Comparison of ENCODE assay signal across 1 cellular context in the genomic region with DNA sequence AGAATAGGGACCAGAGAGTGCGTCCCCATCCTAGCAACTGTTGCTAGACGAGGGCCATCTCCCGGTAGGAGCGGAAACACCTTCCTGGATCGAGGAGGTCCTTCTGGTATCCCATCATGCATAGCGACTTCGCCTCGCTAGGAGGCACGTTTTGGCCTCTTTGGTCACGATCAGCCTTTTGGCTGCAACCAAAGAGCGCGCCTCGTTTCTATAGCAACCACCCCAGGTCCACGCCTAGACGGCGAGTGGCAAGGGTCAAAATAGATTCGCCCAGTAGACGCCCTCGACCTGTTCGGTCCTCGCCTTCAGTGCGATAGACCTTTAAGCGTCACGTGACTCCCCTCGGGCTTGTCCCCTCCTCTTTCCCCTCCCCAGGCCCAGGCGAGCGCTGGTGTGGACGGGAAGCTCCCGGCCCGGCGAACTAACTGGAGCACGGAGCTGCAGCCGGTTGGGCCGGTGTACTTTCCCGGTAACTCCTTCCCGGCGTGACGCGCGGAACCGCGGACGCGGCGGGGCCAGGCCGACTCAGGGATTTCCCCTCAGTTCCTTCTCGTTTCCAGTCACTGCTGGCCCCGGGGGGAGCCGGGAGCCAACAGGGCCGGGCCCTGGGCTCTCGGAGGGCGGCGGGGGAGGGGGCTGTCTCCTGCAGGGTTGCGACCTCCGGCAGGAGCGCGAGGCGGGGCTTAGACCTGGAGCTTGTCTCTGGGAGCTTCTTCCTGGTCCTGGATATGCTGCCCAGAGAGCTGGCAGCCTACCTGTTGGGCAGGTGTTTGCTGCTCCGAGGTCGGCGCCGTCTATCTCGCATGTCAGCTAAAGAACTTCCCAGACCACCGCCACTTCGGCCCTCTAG.
A peak's percentile ranks its signal among the peaks of the same experiment; 100 is the strongest.
TF ChIP-seq lines count a peak whose summit lies in the region.

A gene (plus strand): TSS at position 359 of the 850 bp plus-strand sequence. CDS start 2,258 bp downstream, outside the sequence.

TF ChIP-seq in HepG2, 621 proteins besides CTCF, POLR2A, EP300 and RAD21 (continued from another document and continues in another):
- TF ChIP-seq, protein P1, sequence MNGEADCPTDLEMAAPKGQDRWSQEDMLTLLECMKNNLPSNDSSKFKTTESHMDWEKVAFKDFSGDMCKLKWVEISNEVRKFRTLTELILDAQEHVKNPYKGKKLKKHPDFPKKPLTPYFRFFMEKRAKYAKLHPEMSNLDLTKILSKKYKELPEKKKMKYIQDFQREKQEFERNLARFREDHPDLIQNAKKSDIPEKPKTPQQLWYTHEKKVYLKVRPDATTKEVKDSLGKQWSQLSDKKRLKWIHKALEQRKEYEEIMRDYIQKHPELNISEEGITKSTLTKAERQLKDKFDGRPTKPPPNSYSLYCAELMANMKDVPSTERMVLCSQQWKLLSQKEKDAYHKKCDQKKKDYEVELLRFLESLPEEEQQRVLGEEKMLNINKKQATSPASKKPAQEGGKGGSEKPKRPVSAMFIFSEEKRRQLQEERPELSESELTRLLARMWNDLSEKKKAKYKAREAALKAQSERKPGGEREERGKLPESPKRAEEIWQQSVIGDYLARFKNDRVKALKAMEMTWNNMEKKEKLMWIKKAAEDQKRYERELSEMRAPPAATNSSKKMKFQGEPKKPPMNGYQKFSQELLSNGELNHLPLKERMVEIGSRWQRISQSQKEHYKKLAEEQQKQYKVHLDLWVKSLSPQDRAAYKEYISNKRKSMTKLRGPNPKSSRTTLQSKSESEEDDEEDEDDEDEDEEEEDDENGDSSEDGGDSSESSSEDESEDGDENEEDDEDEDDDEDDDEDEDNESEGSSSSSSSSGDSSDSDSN (CRISPR knock-in tag; IDR thresholded peaks at IDR 0.05): peak; percentile 93
- TF ChIP-seq FOXJ3 (CRISPR knock-in tag; IDR thresholded peaks at IDR 0.05; ENCODE audit: borderline replicate concordance) (no peak; the same call in 1 of the 2 replicates), SALL1 (CRISPR knock-in tag; IDR thresholded peaks at IDR 0.05) (peak; percentile 86), ZNF879 (CRISPR knock-in tag; IDR thresholded peaks at IDR 0.05) (0 out of 2 replicates have a peak, but pooled peaks have one; percentile 56), FOSL2 (CRISPR knock-in tag; IDR thresholded peaks at IDR 0.05) (peak; percentile 68), FOXC1 (CRISPR knock-in tag; IDR thresholded peaks at IDR 0.05; ENCODE audit: borderline replicate concordance) (peak; percentile 37; the same call in 1 of the 2 replicates), ZKSCAN8 (CRISPR knock-in tag; IDR thresholded peaks at IDR 0.05; ENCODE audit: borderline replicate concordance) (peak; percentile 44; the same call in 1 of the 2 replicates), NR2F6 (IDR thresholded peaks at IDR 0.05) (peak; percentile 48; the same call in 1 of the 2 replicates), NR2F6 (CRISPR knock-in tag; IDR thresholded peaks at IDR 0.05) (peak; percentile 44; the same call in 1 of the 2 replicates), U2AF2 (IDR thresholded peaks at IDR 0.05; ENCODE audit: low read depth, low read length) (no peak), MAZ (IDR thresholded peaks at IDR 0.05; ENCODE audit: borderline replicate concordance, low read depth, low read length) (peak; percentile 94), MAZ (CRISPR knock-in tag; IDR thresholded peaks at IDR 0.05; ENCODE audit: low read depth) (peak; percentile 96), MIER3 (CRISPR knock-in tag; IDR thresholded peaks at IDR 0.05; ENCODE audit: borderline replicate concordance) (peak; percentile 90), AHR (CRISPR knock-in tag; IDR thresholded peaks at IDR 0.05) (peak; percentile 52; the same call in 1 of the 2 replicates), PHF8 (CRISPR knock-in tag; IDR thresholded peaks at IDR 0.05) (peak; percentile 99), MBNL3 (CRISPR knock-in tag; conservative IDR thresholded peaks at IDR 0.05) (no peak), CCDC6 (CRISPR knock-in tag; IDR thresholded peaks at IDR 0.05) (peak; percentile 67), TAF1 (CRISPR knock-in tag; IDR thresholded peaks at IDR 0.05) (peak; percentile 76), ELF3 (CRISPR knock-in tag; IDR thresholded peaks at IDR 0.05) (peak; percentile 84), HDAC1 (CRISPR knock-in tag; IDR thresholded peaks at IDR 0.05) (peak; percentile 98), MTA3 (CRISPR knock-in tag; IDR thresholded peaks at IDR 0.05) (no peak), ETV6 (CRISPR knock-in tag; conservative IDR thresholded peaks at IDR 0.05) (no peak; the same call in 1 of the 2 replicates), ZSCAN25 (CRISPR knock-in tag; IDR thresholded peaks at IDR 0.05) (peak; percentile 84), ZNF747 (CRISPR knock-in tag; IDR thresholded peaks at IDR 0.05; ENCODE audit: borderline replicate concordance) (peak; percentile 71; the same call in 1 of the 2 replicates), RBFOX2 (IDR thresholded peaks at IDR 0.05; ENCODE audit: low read depth, low read length) (peak; percentile 95), YY1 (IDR thresholded peaks at IDR 0.05; ENCODE audit: insufficient read depth, insufficient replicate concordance, low read depth, low read length) (peak; percentile 45), ZNF724P (CRISPR knock-in tag; IDR thresholded peaks at IDR 0.05; ENCODE audit: borderline replicate concordance) (peak; percentile 36; the same call in 1 of the 2 replicates), ZNF766 (CRISPR knock-in tag; IDR thresholded peaks at IDR 0.05; ENCODE audit: borderline replicate concordance) (no peak), ZFP1 (CRISPR knock-in tag; IDR thresholded peaks at IDR 0.05) (peak; percentile 72; the same call in 1 of the 2 replicates), ZNF143 (CRISPR knock-in tag; IDR thresholded peaks at IDR 0.05) (peak; percentile 93), ARHGAP35 (CRISPR knock-in tag; IDR thresholded peaks at IDR 0.05; ENCODE audit: borderline replicate concordance) (no peak; the same call in 1 of the 2 replicates), MED1 (CRISPR knock-in tag; IDR thresholded peaks at IDR 0.05) (peak; percentile 75), ASH2L (IDR thresholded peaks at IDR 0.05; ENCODE audit: insufficient read length, low read depth, low read length) (peak; percentile 92), HIVEP1 (CRISPR knock-in tag; IDR thresholded peaks at IDR 0.05) (peak; percentile 85), PPARG (CRISPR knock-in tag; conservative IDR thresholded peaks at IDR 0.05) (peak; percentile 72), ZNF772 (CRISPR knock-in tag; IDR thresholded peaks at IDR 0.05) (peak; percentile 88; the same call in 1 of the 2 replicates)
- TF ChIP-seq, protein P2, sequence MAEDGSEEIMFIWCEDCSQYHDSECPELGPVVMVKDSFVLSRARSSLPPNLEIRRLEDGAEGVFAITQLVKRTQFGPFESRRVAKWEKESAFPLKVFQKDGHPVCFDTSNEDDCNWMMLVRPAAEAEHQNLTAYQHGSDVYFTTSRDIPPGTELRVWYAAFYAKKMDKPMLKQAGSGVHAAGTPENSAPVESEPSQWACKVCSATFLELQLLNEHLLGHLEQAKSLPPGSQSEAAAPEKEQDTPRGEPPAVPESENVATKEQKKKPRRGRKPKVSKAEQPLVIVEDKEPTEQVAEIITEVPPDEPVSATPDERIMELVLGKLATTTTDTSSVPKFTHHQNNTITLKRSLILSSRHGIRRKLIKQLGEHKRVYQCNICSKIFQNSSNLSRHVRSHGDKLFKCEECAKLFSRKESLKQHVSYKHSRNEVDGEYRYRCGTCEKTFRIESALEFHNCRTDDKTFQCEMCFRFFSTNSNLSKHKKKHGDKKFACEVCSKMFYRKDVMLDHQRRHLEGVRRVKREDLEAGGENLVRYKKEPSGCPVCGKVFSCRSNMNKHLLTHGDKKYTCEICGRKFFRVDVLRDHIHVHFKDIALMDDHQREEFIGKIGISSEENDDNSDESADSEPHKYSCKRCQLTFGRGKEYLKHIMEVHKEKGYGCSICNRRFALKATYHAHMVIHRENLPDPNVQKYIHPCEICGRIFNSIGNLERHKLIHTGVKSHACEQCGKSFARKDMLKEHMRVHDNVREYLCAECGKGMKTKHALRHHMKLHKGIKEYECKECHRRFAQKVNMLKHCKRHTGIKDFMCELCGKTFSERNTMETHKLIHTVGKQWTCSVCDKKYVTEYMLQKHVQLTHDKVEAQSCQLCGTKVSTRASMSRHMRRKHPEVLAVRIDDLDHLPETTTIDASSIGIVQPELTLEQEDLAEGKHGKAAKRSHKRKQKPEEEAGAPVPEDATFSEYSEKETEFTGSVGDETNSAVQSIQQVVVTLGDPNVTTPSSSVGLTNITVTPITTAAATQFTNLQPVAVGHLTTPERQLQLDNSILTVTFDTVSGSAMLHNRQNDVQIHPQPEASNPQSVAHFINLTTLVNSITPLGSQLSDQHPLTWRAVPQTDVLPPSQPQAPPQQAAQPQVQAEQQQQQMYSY (CRISPR knock-in tag; IDR thresholded peaks at IDR 0.05): no peak
- TF ChIP-seq, protein P3, sequence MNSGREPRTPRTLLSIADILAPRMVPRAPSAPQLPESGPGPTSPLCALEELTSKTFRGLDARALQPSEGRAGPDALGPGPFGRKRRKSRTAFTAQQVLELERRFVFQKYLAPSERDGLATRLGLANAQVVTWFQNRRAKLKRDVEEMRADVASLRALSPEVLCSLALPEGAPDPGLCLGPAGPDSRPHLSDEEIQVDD (CRISPR knock-in tag; IDR thresholded peaks at IDR 0.05; ENCODE audit: borderline replicate concordance): no peak
- TF ChIP-seq, protein P4, sequence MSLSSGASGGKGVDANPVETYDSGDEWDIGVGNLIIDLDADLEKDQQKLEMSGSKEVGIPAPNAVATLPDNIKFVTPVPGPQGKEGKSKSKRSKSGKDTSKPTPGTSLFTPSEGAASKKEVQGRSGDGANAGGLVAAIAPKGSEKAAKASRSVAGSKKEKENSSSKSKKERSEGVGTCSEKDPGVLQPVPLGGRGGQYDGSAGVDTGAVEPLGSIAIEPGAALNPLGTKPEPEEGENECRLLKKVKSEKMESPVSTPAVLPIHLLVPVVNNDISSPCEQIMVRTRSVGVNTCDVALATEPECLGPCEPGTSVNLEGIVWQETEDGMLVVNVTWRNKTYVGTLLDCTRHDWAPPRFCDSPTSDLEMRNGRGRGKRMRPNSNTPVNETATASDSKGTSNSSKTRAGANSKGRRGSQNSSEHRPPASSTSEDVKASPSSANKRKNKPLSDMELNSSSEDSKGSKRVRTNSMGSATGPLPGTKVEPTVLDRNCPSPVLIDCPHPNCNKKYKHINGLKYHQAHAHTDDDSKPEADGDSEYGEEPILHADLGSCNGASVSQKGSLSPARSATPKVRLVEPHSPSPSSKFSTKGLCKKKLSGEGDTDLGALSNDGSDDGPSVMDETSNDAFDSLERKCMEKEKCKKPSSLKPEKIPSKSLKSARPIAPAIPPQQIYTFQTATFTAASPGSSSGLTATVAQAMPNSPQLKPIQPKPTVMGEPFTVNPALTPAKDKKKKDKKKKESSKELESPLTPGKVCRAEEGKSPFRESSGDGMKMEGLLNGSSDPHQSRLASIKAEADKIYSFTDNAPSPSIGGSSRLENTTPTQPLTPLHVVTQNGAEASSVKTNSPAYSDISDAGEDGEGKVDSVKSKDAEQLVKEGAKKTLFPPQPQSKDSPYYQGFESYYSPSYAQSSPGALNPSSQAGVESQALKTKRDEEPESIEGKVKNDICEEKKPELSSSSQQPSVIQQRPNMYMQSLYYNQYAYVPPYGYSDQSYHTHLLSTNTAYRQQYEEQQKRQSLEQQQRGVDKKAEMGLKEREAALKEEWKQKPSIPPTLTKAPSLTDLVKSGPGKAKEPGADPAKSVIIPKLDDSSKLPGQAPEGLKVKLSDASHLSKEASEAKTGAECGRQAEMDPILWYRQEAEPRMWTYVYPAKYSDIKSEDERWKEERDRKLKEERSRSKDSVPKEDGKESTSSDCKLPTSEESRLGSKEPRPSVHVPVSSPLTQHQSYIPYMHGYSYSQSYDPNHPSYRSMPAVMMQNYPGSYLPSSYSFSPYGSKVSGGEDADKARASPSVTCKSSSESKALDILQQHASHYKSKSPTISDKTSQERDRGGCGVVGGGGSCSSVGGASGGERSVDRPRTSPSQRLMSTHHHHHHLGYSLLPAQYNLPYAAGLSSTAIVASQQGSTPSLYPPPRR (CRISPR knock-in tag; IDR thresholded peaks at IDR 0.05; ENCODE audit: borderline replicate concordance): peak; percentile 73
- TF ChIP-seq, protein P5, sequence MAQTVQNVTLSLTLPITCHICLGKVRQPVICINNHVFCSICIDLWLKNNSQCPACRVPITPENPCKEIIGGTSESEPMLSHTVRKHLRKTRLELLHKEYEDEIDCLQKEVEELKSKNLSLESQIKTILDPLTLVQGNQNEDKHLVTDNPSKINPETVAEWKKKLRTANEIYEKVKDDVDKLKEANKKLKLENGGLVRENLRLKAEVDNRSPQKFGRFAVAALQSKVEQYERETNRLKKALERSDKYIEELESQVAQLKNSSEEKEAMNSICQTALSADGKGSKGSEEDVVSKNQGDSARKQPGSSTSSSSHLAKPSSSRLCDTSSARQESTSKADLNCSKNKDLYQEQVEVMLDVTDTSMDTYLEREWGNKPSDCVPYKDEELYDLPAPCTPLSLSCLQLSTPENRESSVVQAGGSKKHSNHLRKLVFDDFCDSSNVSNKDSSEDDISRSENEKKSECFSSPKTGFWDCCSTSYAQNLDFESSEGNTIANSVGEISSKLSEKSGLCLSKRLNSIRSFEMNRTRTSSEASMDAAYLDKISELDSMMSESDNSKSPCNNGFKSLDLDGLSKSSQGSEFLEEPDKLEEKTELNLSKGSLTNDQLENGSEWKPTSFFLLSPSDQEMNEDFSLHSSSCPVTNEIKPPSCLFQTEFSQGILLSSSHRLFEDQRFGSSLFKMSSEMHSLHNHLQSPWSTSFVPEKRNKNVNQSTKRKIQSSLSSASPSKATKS (CRISPR knock-in tag; IDR thresholded peaks at IDR 0.05): no peak
- TF ChIP-seq, protein P6, sequence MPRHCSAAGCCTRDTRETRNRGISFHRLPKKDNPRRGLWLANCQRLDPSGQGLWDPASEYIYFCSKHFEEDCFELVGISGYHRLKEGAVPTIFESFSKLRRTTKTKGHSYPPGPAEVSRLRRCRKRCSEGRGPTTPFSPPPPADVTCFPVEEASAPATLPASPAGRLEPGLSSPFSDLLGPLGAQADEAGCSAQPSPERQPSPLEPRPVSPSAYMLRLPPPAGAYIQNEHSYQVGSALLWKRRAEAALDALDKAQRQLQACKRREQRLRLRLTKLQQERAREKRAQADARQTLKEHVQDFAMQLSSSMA (CRISPR knock-in tag; IDR thresholded peaks at IDR 0.05): peak; percentile 80
- TF ChIP-seq, protein P7, sequence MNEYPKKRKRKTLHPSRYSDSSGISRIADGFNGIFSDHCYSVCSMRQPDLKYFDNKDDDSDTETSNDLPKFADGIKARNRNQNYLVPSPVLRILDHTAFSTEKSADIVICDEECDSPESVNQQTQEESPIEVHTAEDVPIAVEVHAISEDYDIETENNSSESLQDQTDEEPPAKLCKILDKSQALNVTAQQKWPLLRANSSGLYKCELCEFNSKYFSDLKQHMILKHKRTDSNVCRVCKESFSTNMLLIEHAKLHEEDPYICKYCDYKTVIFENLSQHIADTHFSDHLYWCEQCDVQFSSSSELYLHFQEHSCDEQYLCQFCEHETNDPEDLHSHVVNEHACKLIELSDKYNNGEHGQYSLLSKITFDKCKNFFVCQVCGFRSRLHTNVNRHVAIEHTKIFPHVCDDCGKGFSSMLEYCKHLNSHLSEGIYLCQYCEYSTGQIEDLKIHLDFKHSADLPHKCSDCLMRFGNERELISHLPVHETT (CRISPR knock-in tag; conservative IDR thresholded peaks at IDR 0.05): peak; percentile 94
- TF ChIP-seq, protein P8, sequence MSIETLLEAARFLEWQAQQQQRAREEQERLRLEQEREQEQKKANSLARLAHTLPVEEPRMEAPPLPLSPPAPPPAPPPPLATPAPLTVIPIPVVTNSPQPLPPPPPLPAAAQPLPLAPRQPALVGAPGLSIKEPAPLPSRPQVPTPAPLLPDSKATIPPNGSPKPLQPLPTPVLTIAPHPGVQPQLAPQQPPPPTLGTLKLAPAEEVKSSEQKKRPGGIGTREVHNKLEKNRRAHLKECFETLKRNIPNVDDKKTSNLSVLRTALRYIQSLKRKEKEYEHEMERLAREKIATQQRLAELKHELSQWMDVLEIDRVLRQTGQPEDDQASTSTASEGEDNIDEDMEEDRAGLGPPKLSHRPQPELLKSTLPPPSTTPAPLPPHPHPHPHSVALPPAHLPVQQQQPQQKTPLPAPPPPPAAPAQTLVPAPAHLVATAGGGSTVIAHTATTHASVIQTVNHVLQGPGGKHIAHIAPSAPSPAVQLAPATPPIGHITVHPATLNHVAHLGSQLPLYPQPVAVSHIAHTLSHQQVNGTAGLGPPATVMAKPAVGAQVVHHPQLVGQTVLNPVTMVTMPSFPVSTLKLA (IDR thresholded peaks at IDR 0.05): peak; percentile 92
